ENCODE assay signal across 7 cellular contexts in genomic region chr12:15883536-15883935, GRCh38. TPM values are rescaled to one million over a fixed set of nuclear protein-coding genes. Genes with fewer than 3 reads are reported as not detected.
A peak's percentile ranks its signal among the peaks of the same experiment; 100 is the strongest.
DNase-seq lines count a peak whose midpoint lies in the region; ATAC-seq and TF ChIP-seq lines count a peak whose summit lies in the region.

No MANE protein-coding gene starts in this region.

- CTCF ChIA-PET in HCT116 (lab: Charles Lee), result no interaction called here
- CTCF ChIA-PET in activated B cell treated with CpG ODN at 0.5 μM for 24 hours (lab: Charles Lee), result interaction anchor here (1.2 to 2.1 kb wide), 3 partner anchors 11 to 293 kb away, joined by 3 to 8 read pairs (median 3); no protein-coding TSS in a partner anchor

- no CpG with 5 or more reads among the region's 6 CpGs for WGBS in iPS DF 6.9 (ENCODE audit: insufficient coverage, insufficient read length)

- H3K9me3 ChIP-seq in HCT116 (ENCODE audit: control insufficient read depth in 1 of 2, insufficient read depth in 1 of 2, low read depth in 1 of 2, low read length in 2 of 2) (no peaks in the 10 kb centered on the region), iPS DF 6.9 (ENCODE audit: control insufficient read depth, insufficient read depth, low read length) (no peaks in the 10 kb centered on the region)

- peak overlapping the region; percentile 92 for H3K9ac ChIP-seq in HCT116 (ENCODE audit: low read length)

- peaks cover 64% of the 10 kb centered on the region for H3K79me2 ChIP-seq in HCT116 (ENCODE audit: insufficient read depth, low read length)

- H3K9me2 ChIP-seq in HCT116 (ENCODE audit: insufficient read depth), result no peaks in the 10 kb centered on the region

- H3K27ac ChIP-seq in HCT116 (ENCODE audit: low read depth, low read length) (no peak overlapping the region; the same call in 1 of the 2 replicates), iPS DF 6.9 (ENCODE audit: low read length) (no peak overlapping the region)

- peak overlapping the region; percentile 99 for H3K4me3 Mint-ChIP-seq in activated B cell treated with CpG ODN at 0.5 μM for 24 hours
- peak overlapping the region; percentile 88 for H3K4me3 Mint-ChIP-seq in stimulated activated effector memory CD8-positive, alpha-beta T cell treated with anti-CD3 and anti-CD28 coated beads, Interleukin-12 subunit alpha, Interleukin-12 subunit beta, amount 100 ng/mL, for 72 hours

- peaks cover 59% of the 10 kb centered on the region for H3K36me3 Mint-ChIP-seq in activated B cell treated with CpG ODN at 0.5 μM for 24 hours (ENCODE audit: low read depth)
- peaks cover 68% of the 10 kb centered on the region for H3K36me3 Mint-ChIP-seq in stimulated activated effector memory CD8-positive, alpha-beta T cell treated with anti-CD3 and anti-CD28 coated beads, Interleukin-12 subunit alpha, Interleukin-12 subunit beta, amount 100 ng/mL, for 72 hours

- no peaks in the 10 kb centered on the region for H3K27me3 Mint-ChIP-seq in activated B cell treated with CpG ODN at 0.5 μM for 24 hours

- peak overlapping the region; percentile 99 for H3K27ac Mint-ChIP-seq in activated B cell treated with CpG ODN at 0.5 μM for 24 hours
- H3K27ac Mint-ChIP-seq in stimulated activated effector memory CD8-positive, alpha-beta T cell treated with anti-CD3 and anti-CD28 coated beads, Interleukin-12 subunit alpha, Interleukin-12 subunit beta, amount 100 ng/mL, for 72 hours, result peak overlapping the region; percentile 97

- no peak overlapping the region for H2AFZ ChIP-seq in HCT116 (ENCODE audit: low read depth, low read length, poor library complexity, severe bottlenecking)

- TF ChIP-seq CTCF in HCT116 (IDR thresholded peaks at IDR 0.05 in 2 of 3, conservative IDR thresholded peaks at IDR 0.05 in 1 of 3; ENCODE audit: borderline replicate concordance in 1 of 3, insufficient read depth in 1 of 3, low read depth in 2 of 3, low read length in 2 of 3) (no peak), activated B cell treated with CpG ODN at 0.5 μM for 24 hours (IDR thresholded peaks at IDR 0.05) (no peak)

- no peaks in the 10 kb centered on the region for H3K9me3 Mint-ChIP-seq in activated B cell treated with CpG ODN at 0.5 μM for 24 hours
- no peaks in the 10 kb centered on the region for H3K9me3 Mint-ChIP-seq in stimulated activated effector memory CD8-positive, alpha-beta T cell treated with anti-CD3 and anti-CD28 coated beads, Interleukin-12 subunit alpha, Interleukin-12 subunit beta, amount 100 ng/mL, for 72 hours

- POLR2A ChIA-PET in HCT116 (lab: Charles Lee), result interaction anchor here (1.5 kb wide), 1 partner anchor 14 kb away, joined by 4 read pairs; no protein-coding TSS in a partner anchor
- POLR2A ChIA-PET in activated B cell treated with CpG ODN at 0.5 μM for 24 hours (lab: Charles Lee), result interaction anchor here (0.9 to 3.1 kb wide), 2 partner anchors 19 to 27 kb away, joined by 16 to 19 read pairs; partner anchors contain the start of gene DERA

- intact Hi-C loops in HCT116 (cut with micrococcal nuclease) (no loop called here), activated B cell treated with CpG ODN at 0.5 μM for 24 hours (cut with micrococcal nuclease) (loop anchor here (2.0 to 5.0 kb wide), 4 partner anchors 15 to 923 kb away; partner anchors contain the start of genes ARHGDIB and EPS8)

- no peak for TF ChIP-seq RAD21 in HCT116 (IDR thresholded peaks at IDR 0.05; ENCODE audit: low read depth)

- H3K4me3 ChIP-seq in HCT116 (replicated peaks in 1 of 2; ENCODE audit: low read depth in 1 of 2, low read length in 2 of 2), result peak overlapping the region; percentile 97 to 98
- peak overlapping the region; percentile 46; the same call in 1 of the 2 replicates for H3K4me3 ChIP-seq in iPS DF 6.9 (ENCODE audit: low read length)

- ATAC-seq in HCT116 (no peak), activated B cell treated with CpG ODN at 0.5 μM for 24 hours (ENCODE audit: low read depth) (no peak), HG03095 (IDR thresholded peaks at IDR 0.05; ENCODE audit: unreplicated experiment) (no peak)
- ATAC-seq in stimulated activated effector memory CD8-positive, alpha-beta T cell treated with anti-CD3 and anti-CD28 coated beads, Interleukin-12 subunit alpha, Interleukin-12 subunit beta, amount 100 ng/mL, for 72 hours, result no peak

- no peak for DNase-seq in HCT116 (ENCODE audit: low read depth, low spot score)
- DNase-seq in activated B cell treated with CpG ODN at 0.5 μM for 24 hours, result no peak
- DNase-seq in iPS DF 6.9 (ENCODE audit: low read depth, low spot score), result no peak
- DNase-seq in stimulated activated effector memory CD8-positive, alpha-beta T cell treated with anti-CD3 and anti-CD28 coated beads, Interleukin-12 subunit alpha, Interleukin-12 subunit beta, amount 100 ng/mL, for 72 hours (ENCODE audit: low spot score in 2 of 2), result no peak
- no peak for DNase-seq in H4 (ENCODE audit: low spot score)
- no peak for DNase-seq in activated CD4-positive, CD25-positive, alpha-beta regulatory T cell treated with anti-CD3 and anti-CD28 coated beads, Interleukin-2, amount 50 U/mL, for 72 hours

- TF ChIP-seq POLR2A in HCT116 (IDR thresholded peaks at IDR 0.05; ENCODE audit: borderline replicate concordance, extremely low read depth, insufficient read depth, insufficient read length), result no peak

- H4K20me1 ChIP-seq in HCT116 (ENCODE audit: insufficient read depth), result peaks cover 16% of the 10 kb centered on the region; the same call in 1 of the 2 replicates

- RAD21 ChIA-PET in HCT116 (lab: Charles Lee; ENCODE audit: low non-redundant PET in 1 of 2, low total read pairs in 2 of 2, uncharacterized antibody in 2 of 2, unreplicated experiment in 2 of 2), result no interaction called here

- no peaks in the 10 kb centered on the region for H3K27me3 ChIP-seq in HCT116 (ENCODE audit: insufficient read depth, low read length)
- H3K27me3 ChIP-seq in iPS DF 6.9 (ENCODE audit: control insufficient read depth, insufficient read depth, low read length), result no peaks in the 10 kb centered on the region

- H3K4me1 ChIP-seq in HCT116 (ENCODE audit: control insufficient read depth in 1 of 2, insufficient read depth in 2 of 2, low read length in 2 of 2), result peaks cover 10 to 19% of the 10 kb centered on the region in 2 experiments
- no peaks in the 10 kb centered on the region for H3K4me1 ChIP-seq in iPS DF 6.9 (ENCODE audit: control insufficient read depth, insufficient read depth, low read length)

- H3K4me1 Mint-ChIP-seq in activated B cell treated with CpG ODN at 0.5 μM for 24 hours, result peaks cover 59% of the 10 kb centered on the region
- H3K4me1 Mint-ChIP-seq in stimulated activated effector memory CD8-positive, alpha-beta T cell treated with anti-CD3 and anti-CD28 coated beads, Interleukin-12 subunit alpha, Interleukin-12 subunit beta, amount 100 ng/mL, for 72 hours, result peaks cover 40% of the 10 kb centered on the region

- BruUV-seq in HCT116 (replicated peaks; lab: Mats Ljungman, UMichigan), result no TSS peak

- H3K4me2 ChIP-seq in HCT116 (ENCODE audit: low read length), result peak overlapping the region; percentile 90

- H3K36me3 ChIP-seq in HCT116 (ENCODE audit: control insufficient read depth in 1 of 2, insufficient read depth in 2 of 2, low read length in 2 of 2) (peaks cover 0 to 24% of the 10 kb centered on the region in 2 experiments; a peak in 2 of 4 replicates), iPS DF 6.9 (ENCODE audit: control insufficient read depth, insufficient read depth, low read length) (peaks cover 4% of the 10 kb centered on the region; the same call in 1 of the 2 replicates)

TF ChIP-seq in HCT116, 20 proteins besides CTCF, POLR2A, EP300 and RAD21 (continues in another document):
- no peak for TF ChIP-seq MAX (IDR thresholded peaks at IDR 0.05)
- TF ChIP-seq SIN3A (IDR thresholded peaks at IDR 0.05; ENCODE audit: low read depth), result no peak
- TF ChIP-seq CEBPB (IDR thresholded peaks at IDR 0.05; ENCODE audit: low read depth), result no peak
- no peak for TF ChIP-seq TCF7L2 (IDR thresholded peaks at IDR 0.05; ENCODE audit: borderline replicate concordance, extremely low read depth, insufficient read depth, insufficient read length)
- TF ChIP-seq ZNF274 (IDR thresholded peaks at IDR 0.05; ENCODE audit: low read depth, low read length), result no peak
- TF ChIP-seq ATF3 (IDR thresholded peaks at IDR 0.05), result no peak
- no peak for TF ChIP-seq SRF (IDR thresholded peaks at IDR 0.05; ENCODE audit: low read depth)
- no peak for TF ChIP-seq SP1 (IDR thresholded peaks at IDR 0.05; ENCODE audit: low read depth)

RNA-seq across cellular contexts. Expression of gene STRAP, which starts 1.3 kb away (rescaled TPM):
- total RNA-seq in HCT116 (2021; ENCODE audit: unreplicated experiment), result 156 TPM
- polyA plus RNA-seq in HCT116 (2012), result 80.4 and 81.4 TPM in 2 replicates
- 78.1 and 82.3 TPM in 2 replicates for total RNA-seq in activated B cell treated with CpG ODN at 0.5 μM for 24 hours
- 156 and 176 TPM in 2 replicates for total RNA-seq in H4 (2014; rRNA removed; shearing (Covaris generic))

RNA-seq across cellular contexts. Expression of gene DERA, which starts 27.6 kb away (rescaled TPM):
- total RNA-seq in HCT116 (2021; ENCODE audit: unreplicated experiment), result 32.6 TPM
- 16.3 and 24.5 TPM in 2 replicates for polyA plus RNA-seq in HCT116 (2012)
- total RNA-seq in activated B cell treated with CpG ODN at 0.5 μM for 24 hours, result 21.2 and 22.1 TPM in 2 replicates
- 97.3 and 108 TPM in 2 replicates for total RNA-seq in H4 (2014; rRNA removed; shearing (Covaris generic))
